In genomic region chr15:32651229-32651837, GRCh38 we compare ENCODE assay signal across 9 cellular contexts. TPM values are rescaled to one million over a fixed set of nuclear protein-coding genes. Genes with fewer than 3 reads are reported as not detected.
A peak's percentile ranks its signal among the peaks of the same experiment; 100 is the strongest.
DNase-seq lines count a peak whose midpoint lies in the region; ATAC-seq, FAIRE-seq and TF ChIP-seq lines count a peak whose summit lies in the region.
"Had no signal": no experiment of that assay in that cellular context is flagged by ENCODE, and none has a peak within 500 bp of the region (broad histone marks: within the 10 kb centered on the region; RNA-seq: fewer than 3 reads in every experiment).

No MANE protein-coding gene starts in this region.

- CTCF ChIA-PET in Caco-2 (lab: Charles Lee): interaction anchor here (0.6 to 1.6 kb wide), 3 partner anchors 9 to 343 kb away, joined by 3 to 5 read pairs (median 4); no protein-coding TSS in a partner anchor

- 38 to 41% (median 40%) methylated on average over 6 of the region's 6 CpGs for WGBS in spleen, 5 donors

- H3K4me3 Mint-ChIP-seq in Caco-2 (ENCODE audit: unreplicated experiment): no peak overlapping the region
- H3K4me3 Mint-ChIP-seq: stimulated activated naive CD8-positive, alpha-beta T cell treated with anti-CD3 and anti-CD28 coated beads, Interleukin-15, Interleukin-2, amounts not matched to agents 100 ng/mL and 50 ng/mL, for 24 hours had no signal

- no peak overlapping the region for H3K27ac Mint-ChIP-seq in Caco-2 (ENCODE audit: unreplicated experiment)

- no peaks in the 10 kb centered on the region for H3K9me3 Mint-ChIP-seq in Caco-2 (ENCODE audit: unreplicated experiment)
- H3K9me3 Mint-ChIP-seq: stimulated activated naive CD8-positive, alpha-beta T cell treated with anti-CD3 and anti-CD28 coated beads, Interleukin-15, Interleukin-2, amounts not matched to agents 100 ng/mL and 50 ng/mL, for 24 hours had no signal

- no peaks in the 10 kb centered on the region for H3K4me1 Mint-ChIP-seq in Caco-2 (ENCODE audit: low read depth, unreplicated experiment)

- BruUV-seq in Caco-2 (replicated peaks; lab: Mats Ljungman, UMichigan): no TSS peak

- H3K4me3 ChIP-seq in Caco-2 (ENCODE audit: low read depth, low read length): no peak overlapping the region
- H3K4me3 ChIP-seq in SJSA1: no peak overlapping the region
- no peak overlapping the region for H3K4me3 ChIP-seq in adipocyte (ENCODE audit: low read length)
- H3K4me3 ChIP-seq in spleen: no peak overlapping the region

- peak; percentile 58 to 72 for DNase-seq in Caco-2
- peak; percentile 53 for DNase-seq in GM19239 (ENCODE audit: insufficient read length, low spot score)
- DNase-seq in SJSA1 (ENCODE audit: low read depth in 1 of 2, low spot score in 2 of 2): peak; percentile 58 to 66
- peak; percentile 88 for DNase-seq in adipocyte (ENCODE audit: low read depth)
- DNase-seq in hepatic stellate cell (ENCODE audit: low spot score): peak; percentile 74
- DNase-seq in spleen: peak; percentile 79

- no peak overlapping the region for H3K9ac ChIP-seq in adipocyte (ENCODE audit: low read length)

- peak; percentile 40 for FAIRE-seq in GM19239 (lab: Jason Lieb, UNC)

- H3K9me3 ChIP-seq in Caco-2 (no peaks in the 10 kb centered on the region), SJSA1 (replicated peaks) (no peaks in the 10 kb centered on the region), adipocyte (ENCODE audit: control insufficient read depth, low read length) (no peaks in the 10 kb centered on the region), spleen (no peaks in the 10 kb centered on the region)

- ATAC-seq in HG03571 (IDR thresholded peaks at IDR 0.05; ENCODE audit: unreplicated experiment): peak; percentile 83
- ATAC-seq in HG03521 (IDR thresholded peaks at IDR 0.05; ENCODE audit: unreplicated experiment): no peak

- H3K4me1 ChIP-seq in Caco-2 (no peaks in the 10 kb centered on the region), SJSA1 (replicated peaks) (no peaks in the 10 kb centered on the region), adipocyte (ENCODE audit: control insufficient read depth, insufficient read depth, low read length) (no peaks in the 10 kb centered on the region), spleen (no peaks in the 10 kb centered on the region)

- peak; percentile 75 to 89 for TF ChIP-seq CTCF in Caco-2 (IDR thresholded peaks at IDR 0.05; ENCODE audit: insufficient read depth in 1 of 2, low read depth in 1 of 2, low read length in 1 of 2, severe bottlenecking in 1 of 2, unreplicated experiment in 1 of 2)
- TF ChIP-seq CTCF in spleen (IDR thresholded peaks at IDR 0.05 in 8 of 11, conservative IDR thresholded peaks at IDR 0.05 in 3 of 11): peak; percentile 39 to 91 (median 80)

- H3K27me3 ChIP-seq in Caco-2 (replicated peaks; ENCODE audit: control insufficient read depth, insufficient read depth, low read length) (no peaks in the 10 kb centered on the region), SJSA1 (replicated peaks) (no peaks in the 10 kb centered on the region), adipocyte (replicated peaks; ENCODE audit: control insufficient read depth, insufficient read depth, low read length) (no peaks in the 10 kb centered on the region), spleen (replicated peaks in 1 of 7) (no peaks in the 10 kb centered on the region)

- H3K27ac ChIP-seq in SJSA1: no peak overlapping the region
- H3K27ac ChIP-seq in spleen: no peak overlapping the region

- H3K36me3 Mint-ChIP-seq in Caco-2 (ENCODE audit: insufficient read depth, unreplicated experiment): peaks cover 6% of the 10 kb centered on the region

- TF ChIP-seq POLR2A in spleen (IDR thresholded peaks at IDR 0.05): no peak

- no peaks in the 10 kb centered on the region; the same call in 1 of the 2 replicates for H3K36me3 ChIP-seq in Caco-2 (ENCODE audit: control insufficient read depth, insufficient read depth, low read length)
- H3K36me3 ChIP-seq in SJSA1: peaks cover 7% of the 10 kb centered on the region
- H3K36me3 ChIP-seq in adipocyte (ENCODE audit: control insufficient read depth, insufficient read depth, low read length, severe bottlenecking): no peaks in the 10 kb centered on the region
- H3K36me3 ChIP-seq in spleen: peaks cover 0 to 8% (median 0%) of the 10 kb centered on the region in 6 donors

- intact Hi-C loops in Caco-2 (cut with micrococcal nuclease; ENCODE audit: unreplicated experiment): no loop called here
- intact Hi-C loops in spleen (cut with DNase I; ENCODE audit: low total_unique reads): no loop called here

- no peaks in the 10 kb centered on the region for H3K27me3 Mint-ChIP-seq in Caco-2 (ENCODE audit: insufficient read depth, unreplicated experiment)
- H3K27me3 Mint-ChIP-seq: stimulated activated naive CD8-positive, alpha-beta T cell treated with anti-CD3 and anti-CD28 coated beads, Interleukin-15, Interleukin-2, amounts not matched to agents 100 ng/mL and 50 ng/mL, for 24 hours had no signal

- POLR2A ChIA-PET in Caco-2 (lab: Charles Lee): no interaction called here

RNA-seq across cellular contexts. Expression of gene SCG5, which starts 9.8 kb away (rescaled TPM):
- total RNA-seq in Caco-2 (2022): 0.84 and 1.5 TPM in 2 replicates
- total RNA-seq in SJSA1 (2014; rRNA removed; shearing (Covaris generic)): 0.87 TPM in 1 of 2 replicates, not detected in the other
- total RNA-seq in spleen: 1 to 10 TPM in 1 of 7 donors, under 1 TPM in 1, not detected in 5; 0.54 to 1.2 TPM
- polyA plus RNA-seq in spleen: 1 to 10 TPM in 2 of 3 donors, under 1 TPM in 1; 0.74 to 2.4 (median 1.2) TPM

RNA-seq across cellular contexts. Expression of gene ARHGAP11A, which starts 36.0 kb away (rescaled TPM):
- total RNA-seq in Caco-2 (2022) (112 and 126 TPM in 2 replicates), spleen (1 to 10 TPM; 3.6 to 9.5 (median 7.3) TPM)
- 68.8 and 97.8 TPM in 2 replicates for total RNA-seq in SJSA1 (2014; rRNA removed; shearing (Covaris generic))
- polyA plus RNA-seq in spleen: 1 to 10 TPM; 1.1 to 2.9 (median 1.9) TPM

RNA-seq across cellular contexts. Expression of gene GOLGA8N, which starts 58.1 kb away (rescaled TPM):
- total RNA-seq in Caco-2 (2022) (0.41 and 0.42 TPM in 2 replicates), spleen (10 to 100 TPM; 10.3 to 25.8 (median 14.0) TPM)
- 1.9 and 2.5 TPM in 2 replicates for total RNA-seq in SJSA1 (2014; rRNA removed; shearing (Covaris generic))
- polyA plus RNA-seq in spleen: 10 to 100 TPM in 1 of 3 donors, 1 to 10 TPM in 2; 3.7 to 13.4 (median 6.8) TPM
